ENCODE assay signal across 1 cellular context in the genomic region with DNA sequence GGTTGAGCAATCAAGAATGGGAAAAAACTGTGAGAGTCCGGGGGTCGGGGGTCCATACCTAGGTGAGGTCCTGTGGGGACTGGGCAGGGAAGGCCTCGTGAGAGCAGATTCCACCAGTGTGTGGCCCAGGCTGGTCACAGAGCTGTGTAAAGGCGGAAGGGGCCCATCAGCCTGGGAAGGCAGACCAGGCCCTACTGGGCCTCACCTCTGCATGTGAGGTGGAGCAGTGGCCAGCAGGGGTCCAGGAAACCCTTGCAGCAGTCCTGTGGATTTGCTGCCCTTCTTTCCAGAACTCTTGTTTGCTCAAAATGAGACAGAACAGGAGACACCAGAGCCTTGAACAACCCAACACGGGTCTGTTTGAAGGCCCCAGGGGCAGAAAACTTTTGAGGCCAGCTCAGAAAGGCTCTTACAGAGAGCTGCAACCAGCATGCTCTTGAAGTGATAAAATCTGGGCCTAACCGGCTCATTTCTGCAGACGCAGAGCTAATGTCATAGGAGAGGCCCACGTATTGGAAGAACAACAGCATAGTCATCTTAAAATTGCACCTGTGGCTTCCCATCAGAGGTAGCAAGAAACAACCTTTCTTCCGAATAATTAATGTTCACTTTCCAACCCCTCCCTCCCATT.
TF ChIP-seq lines count a peak whose summit lies in the region.

No MANE protein-coding gene starts in this region.

TF ChIP-seq in IMR-90, 13 proteins besides CTCF, POLR2A, EP300 and RAD21:
- TF ChIP-seq, protein P1, sequence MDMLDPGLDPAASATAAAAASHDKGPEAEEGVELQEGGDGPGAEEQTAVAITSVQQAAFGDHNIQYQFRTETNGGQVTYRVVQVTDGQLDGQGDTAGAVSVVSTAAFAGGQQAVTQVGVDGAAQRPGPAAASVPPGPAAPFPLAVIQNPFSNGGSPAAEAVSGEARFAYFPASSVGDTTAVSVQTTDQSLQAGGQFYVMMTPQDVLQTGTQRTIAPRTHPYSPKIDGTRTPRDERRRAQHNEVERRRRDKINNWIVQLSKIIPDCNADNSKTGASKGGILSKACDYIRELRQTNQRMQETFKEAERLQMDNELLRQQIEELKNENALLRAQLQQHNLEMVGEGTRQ (IDR thresholded peaks at IDR 0.05; ENCODE audit: low read depth, low read length) = no peak
- TF ChIP-seq RFX5 (IDR thresholded peaks at IDR 0.05; ENCODE audit: low read depth, low read length) (no peak), BHLHE40 (IDR thresholded peaks at IDR 0.05; ENCODE audit: low read depth, low read length) (no peak), ELK1 (IDR thresholded peaks at IDR 0.05; ENCODE audit: borderline replicate concordance, low read depth, low read length) (no peak), MAFK (IDR thresholded peaks at IDR 0.05; ENCODE audit: low read depth, low read length) (no peak), MXI1 (IDR thresholded peaks at IDR 0.05; ENCODE audit: borderline replicate concordance, low read depth, low read length) (no peak), CEBPB (IDR thresholded peaks at IDR 0.05; ENCODE audit: low read depth, low read length) (no peak), MAZ (IDR thresholded peaks at IDR 0.05; ENCODE audit: borderline replicate concordance, low read depth, low read length) (no peak), RCOR1 (IDR thresholded peaks at IDR 0.05; ENCODE audit: insufficient replicate concordance, low read length) (no peak), FOS (IDR thresholded peaks at IDR 0.05; ENCODE audit: low read depth, low read length) (no peak), SMC3 (IDR thresholded peaks at IDR 0.05; ENCODE audit: low read depth, low read length) (no peak), CHD1 (IDR thresholded peaks at IDR 0.05; ENCODE audit: low read depth, low read length) (no peak), NFE2L2 (IDR thresholded peaks at IDR 0.05; ENCODE audit: low read depth, low read length) (no peak)
